ENCODE assay signal across 37 cellular contexts in genomic region chr18:59987102-59987501, GRCh38.
"Had no signal": no experiment of that assay in that cellular context is flagged by ENCODE, and none has a peak within 500 bp of the region (broad histone marks: within the 10 kb centered on the region; RNA-seq: fewer than 3 reads in every experiment).

No MANE protein-coding gene starts in this region.

- H3K27ac Mint-ChIP-seq: activated B cell treated with CpG ODN at 0.5 μM for 24 hours; activated CD4-positive, alpha-beta memory T cell treated with anti-CD3 and anti-CD28 coated beads for 36 hours; activated CD4-positive, alpha-beta T cell treated with anti-CD3 and anti-CD28 coated beads, Interleukin-2, amount 10 ng/mL, durations not matched to agents 24 days and 14 days; activated CD8-positive, alpha-beta T cell treated with anti-CD3 and anti-CD28 coated beads for 36 hours; activated naive CD4-positive, alpha-beta T cell treated with anti-CD3 and anti-CD28 coated beads for 36 hours; activated naive CD4-positive, alpha-beta T cell treated with anti-CD3 and anti-CD28 coated beads, Interleukin-2, amount 50 U/mL, for 72 hours; activated naive CD8-positive, alpha-beta T cell treated with anti-CD3 and anti-CD28 coated beads for 36 hours; activated T-cell treated with anti-CD3 and anti-CD28 coated beads, Interleukin-2, amount 50 U/mL, for 72 hours; activated T-helper 1 cell treated with anti-CD3 and anti-CD28 coated beads, Interleukin-12 subunit alpha, Interleukin-12 subunit beta, Interleukin-2, Interleukin-4 antibody, amounts not matched to agents 30 ng/mL and 10 ng/mL and 1 ng/mL, durations not matched to agents 14 hours and 24 hours and 36 hours; activated T-helper 17 cell treated with anti-CD3 and anti-CD28 coated beads, Interleukin-2, amount 50 U/mL, for 72 hours; brain; T-helper 2 cell treated with Interferon-gamma antibody and Interleukin-4, amounts not matched to agents 5 μg/mL and 100 μg/mL, for 36 hours had no signal

- H3K36me3 Mint-ChIP-seq: activated CD4-positive, alpha-beta memory T cell treated with anti-CD3 and anti-CD28 coated beads for 36 hours; activated naive CD4-positive, alpha-beta T cell treated with anti-CD3 and anti-CD28 coated beads, Interleukin-2, amount 50 U/mL, for 72 hours; activated naive CD8-positive, alpha-beta T cell treated with anti-CD3 and anti-CD28 coated beads for 36 hours; brain had no signal

- ATAC-seq: activated CD8-positive, alpha-beta T cell treated with anti-CD3 and anti-CD28 coated beads for 36 hours; activated naive CD4-positive, alpha-beta T cell treated with anti-CD3 and anti-CD28 coated beads, Interleukin-2, amount 50 U/mL, for 72 hours; activated T-cell treated with anti-CD3 and anti-CD28 coated beads, Interleukin-2, amount 50 U/mL, for 4 hours; activated T-cell treated with anti-CD3 and anti-CD28 coated beads, Interleukin-2, amount 50 U/mL, for 72 hours; activated T-helper 17 cell treated with anti-CD3 and anti-CD28 coated beads, Interleukin-2, amount 50 U/mL, for 72 hours had no signal

- FAIRE-seq: bronchial epithelial cell, TTC549 had no signal

- H3K27me3 ChIP-seq: adrenal gland, ascending aorta, cardiac muscle cell had no signal

- H3K9me3 ChIP-seq: adrenal gland, ascending aorta had no signal

- H3K4me3 Mint-ChIP-seq: activated B cell treated with CpG ODN at 0.5 μM for 24 hours; activated CD4-positive, alpha-beta memory T cell treated with anti-CD3 and anti-CD28 coated beads for 36 hours; activated CD4-positive, alpha-beta T cell treated with anti-CD3 and anti-CD28 coated beads, Interleukin-2, amount 10 ng/mL, durations not matched to agents 24 days and 14 days; activated CD8-positive, alpha-beta T cell treated with anti-CD3 and anti-CD28 coated beads for 36 hours; activated naive CD4-positive, alpha-beta T cell treated with anti-CD3 and anti-CD28 coated beads for 36 hours; activated naive CD8-positive, alpha-beta T cell treated with anti-CD3 and anti-CD28 coated beads for 36 hours; activated T-cell treated with anti-CD3 and anti-CD28 coated beads, Interleukin-2, amount 50 U/mL, for 4 hours; activated T-cell treated with anti-CD3 and anti-CD28 coated beads, Interleukin-2, amount 50 U/mL, for 72 hours; activated T-helper 1 cell treated with anti-CD3 and anti-CD28 coated beads, Interleukin-12 subunit alpha, Interleukin-12 subunit beta, Interleukin-2, Interleukin-4 antibody, amounts not matched to agents 30 ng/mL and 10 ng/mL and 1 ng/mL, durations not matched to agents 14 hours and 24 hours and 36 hours; activated T-helper 17 cell treated with anti-CD3 and anti-CD28 coated beads, Interleukin-2, amount 50 U/mL, for 72 hours; brain; central memory CD8-positive, alpha-beta T cell; T-helper 2 cell treated with Interferon-gamma antibody and Interleukin-4, amounts not matched to agents 5 μg/mL and 100 μg/mL, for 36 hours had no signal

- H3K4me1 Mint-ChIP-seq: activated B cell treated with CpG ODN at 0.5 μM for 24 hours; activated CD4-positive, alpha-beta T cell treated with anti-CD3 and anti-CD28 coated beads, Interleukin-2, amount 10 ng/mL, durations not matched to agents 24 days and 14 days; activated naive CD8-positive, alpha-beta T cell treated with anti-CD3 and anti-CD28 coated beads for 36 hours; activated T-helper 17 cell treated with anti-CD3 and anti-CD28 coated beads, Interleukin-2, amount 50 U/mL, for 72 hours; brain; central memory CD8-positive, alpha-beta T cell had no signal

- DNase-seq: activated B cell treated with CpG ODN at 0.5 μM for 24 hours; activated CD4-positive, alpha-beta memory T cell treated with anti-CD3 and anti-CD28 coated beads for 36 hours; activated CD4-positive, alpha-beta T cell treated with anti-CD3 and anti-CD28 coated beads for 4 hours; activated CD4-positive, alpha-beta T cell treated with anti-CD3 and anti-CD28 coated beads, Interleukin-2, amount 10 ng/mL, durations not matched to agents 24 days and 14 days; activated CD4-positive, alpha-beta T cell treated with anti-CD3 and anti-CD28 coated beads, Interleukin-2, amount 50 U/mL, for 1 hour; activated CD4-positive, alpha-beta T cell treated with anti-CD3 and anti-CD28 coated beads, Interleukin-2, amount 50 U/mL, for 4 hours; activated CD4-positive, CD25-positive, alpha-beta regulatory T cell treated with anti-CD3 and anti-CD28 coated beads, Interleukin-2, amount 50 U/mL, for 72 hours; activated CD8-positive, alpha-beta memory T cell treated with anti-CD3 and anti-CD28 coated beads, Interleukin-2, amount 50 U/mL, for 4 hours; activated CD8-positive, alpha-beta T cell treated with anti-CD3 and anti-CD28 coated beads for 36 hours; activated effector memory CD4-positive, alpha-beta T cell treated with anti-CD3 and anti-CD28 coated beads, Interleukin-2, amount 50 U/mL, for 16 hours; activated gamma-delta T cell treated with Interleukin-2 at 50 U/mL for 16 hours; activated naive CD4-positive, alpha-beta T cell; activated naive CD4-positive, alpha-beta T cell treated with anti-CD3 and anti-CD28 coated beads for 36 hours; activated naive CD4-positive, alpha-beta T cell treated with anti-CD3 and anti-CD28 coated beads, Interleukin-2, amount 50 U/mL, for 16 hours; activated naive CD8-positive, alpha-beta T cell treated with anti-CD3 and anti-CD28 coated beads for 36 hours; activated T-cell treated with anti-CD3 and anti-CD28 coated beads for 4 hours; activated T-cell treated with anti-CD3 and anti-CD28 coated beads, Interleukin-2, amount 50 U/mL, for 1 hour; activated T-cell treated with anti-CD3 and anti-CD28 coated beads, Interleukin-2, amount 50 U/mL, for 4 hours; activated T-cell treated with anti-CD3 and anti-CD28 coated beads, Interleukin-2, amount 50 U/mL, for 72 hours; adrenal gland; amygdala; anterior cingulate cortex; caudate nucleus; cerebellar nuclear complex; T-helper 2 cell; T-helper 9 cell had no signal

- H3K4me1 ChIP-seq: adrenal gland, ascending aorta had no signal

- H3K4me3 ChIP-seq: adrenal gland, ascending aorta, cardiac muscle cell had no signal

- H3K9me3 Mint-ChIP-seq: activated B cell treated with CpG ODN at 0.5 μM for 24 hours; activated CD4-positive, alpha-beta memory T cell treated with anti-CD3 and anti-CD28 coated beads for 36 hours; activated CD4-positive, alpha-beta T cell treated with anti-CD3 and anti-CD28 coated beads, Interleukin-2, amount 10 ng/mL, durations not matched to agents 24 days and 14 days; activated CD8-positive, alpha-beta T cell treated with anti-CD3 and anti-CD28 coated beads for 36 hours; activated naive CD4-positive, alpha-beta T cell treated with anti-CD3 and anti-CD28 coated beads for 36 hours; activated naive CD8-positive, alpha-beta T cell treated with anti-CD3 and anti-CD28 coated beads for 36 hours; activated T-cell treated with anti-CD3 and anti-CD28 coated beads, Interleukin-2, amount 50 U/mL, for 4 hours; activated T-helper 1 cell treated with anti-CD3 and anti-CD28 coated beads, Interleukin-12 subunit alpha, Interleukin-12 subunit beta, Interleukin-2, Interleukin-4 antibody, amounts not matched to agents 30 ng/mL and 10 ng/mL and 1 ng/mL, durations not matched to agents 14 hours and 24 hours and 36 hours; activated T-helper 17 cell treated with anti-CD3 and anti-CD28 coated beads, Interleukin-2, amount 50 U/mL, for 72 hours; brain; central memory CD8-positive, alpha-beta T cell; T-helper 2 cell treated with Interferon-gamma antibody and Interleukin-4, amounts not matched to agents 5 μg/mL and 100 μg/mL, for 36 hours had no signal

- H3K36me3 ChIP-seq: adrenal gland, ascending aorta, cardiac muscle cell had no signal

- H3K27ac ChIP-seq: adrenal gland, ascending aorta, cardiac muscle cell, VCaP had no signal
